ENCODE assay signal across 8 cellular contexts in the genomic region with DNA sequence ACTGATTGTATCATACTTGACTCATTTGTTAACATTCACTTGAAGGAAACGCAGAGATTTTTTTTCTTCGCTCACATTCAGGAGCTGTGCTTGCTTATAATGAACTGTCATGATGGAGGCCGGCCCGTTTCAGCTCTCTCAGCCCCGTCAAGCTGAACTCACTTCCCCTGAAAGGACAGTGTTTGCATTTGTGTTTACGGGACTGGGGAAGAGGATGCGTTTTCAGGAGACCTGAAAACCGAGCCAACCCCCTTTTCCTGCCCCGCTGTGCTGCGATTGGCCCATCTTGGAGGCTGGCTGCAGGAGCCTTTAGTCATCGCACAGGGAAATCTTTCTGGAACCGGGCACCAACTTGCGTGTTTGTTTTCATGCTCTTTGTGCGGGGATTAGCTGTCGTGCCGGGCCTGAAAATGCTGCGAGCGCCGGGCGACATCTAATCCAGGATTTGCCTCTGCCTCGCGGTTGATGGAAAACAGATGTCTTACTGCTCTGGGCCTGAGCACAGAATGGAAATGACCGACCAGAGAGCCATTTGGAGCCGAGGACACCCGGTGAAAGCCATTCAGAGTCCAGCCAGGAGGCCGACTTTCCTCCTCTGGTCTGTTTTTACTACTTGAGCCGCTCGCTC. TPM values are rescaled to one million over a fixed set of nuclear protein-coding genes. Genes with fewer than 3 reads are reported as not detected.
DNase-seq lines count a peak whose midpoint lies in the region; ATAC-seq, FAIRE-seq and TF ChIP-seq lines count a peak whose summit lies in the region.

No MANE protein-coding gene starts in this region.

- intact Hi-C loops in K562 (cut with micrococcal nuclease) (no loop called here), prostate gland (cut with DNase I) (loop anchor here (10.0 kb wide), 1 partner anchor 243 kb away; a partner anchor contains a TSS)

- no peak for TF ChIP-seq EP300 in K562 (IDR thresholded peaks at IDR 0.05; ENCODE audit: low read length)

- CTCF ChIA-PET in K562 (lab: Yijun Ruan, JAX; ENCODE audit: low intra/inter-chr PET ratio), result no interaction called here

- BruUV-seq in K562 (replicated peaks; lab: Mats Ljungman, UMichigan), result no TSS peak

- POLR2A ChIA-PET in K562 (lab: Yijun Ruan, JAX), result interaction anchor here (0.7 to 1.2 kb wide), 2 partner anchors 10 to 27 kb away, joined by 3 read pairs; no protein-coding TSS in a partner anchor

- in situ Hi-C loops in GM13977 (cut with MboI; ENCODE audit: low pct_unique_long_range_greater_than_20kb, low sequenced_read_pairs, unreplicated experiment) (no loop called here), K562 (cut with MboI) (no loop called here)

- ATAC-seq in HG03095 (IDR thresholded peaks at IDR 0.05; ENCODE audit: unreplicated experiment) (peak; percentile 27), K562 (no peak), GM21526 (IDR thresholded peaks at IDR 0.05; ENCODE audit: low FRiP score, unreplicated experiment) (no peak)

- peaks cover 8% of the 10 kb centered on the region for H3K79me2 ChIP-seq in ACC112 (ENCODE audit: control insufficient read depth, insufficient read depth, low read length, unreplicated experiment)
- H3K79me2 ChIP-seq in K562 (ENCODE audit: control insufficient read depth, insufficient read depth, low read length), result no peaks in the 10 kb centered on the region

- no peak overlapping the region for H3K9ac ChIP-seq in K562 (ENCODE audit: insufficient read depth in 1 of 2, low read depth in 2 of 2, low read length in 2 of 2)

- H3K4me2 ChIP-seq in K562 (ENCODE audit: insufficient read depth, low read length), result no peak overlapping the region

- H3K27ac ChIP-seq in ACC112 (ENCODE audit: low read depth, low read length) (peak overlapping the region; percentile 41), K562 (ENCODE audit: extremely low read depth, low read depth, low read length) (no peak overlapping the region), prostate gland (peak overlapping the region; percentile 87 to 89)

- TF ChIP-seq RAD21 in K562 (CRISPR knock-in tag; conservative IDR thresholded peaks at IDR 0.05 in 1 of 2, IDR thresholded peaks at IDR 0.05 in 1 of 2), result no peak

- no peaks in the 10 kb centered on the region for H4K20me1 ChIP-seq in K562 (replicated peaks; ENCODE audit: control insufficient read depth, insufficient read depth, low read length)

- H3K4me3 ChIP-seq in ACC112 (ENCODE audit: low read depth, low read length), result peak overlapping the region; percentile 77
- H3K4me3 ChIP-seq in K562, result no peak overlapping the region
- H3K4me3 ChIP-seq in prostate gland, result peak overlapping the region; percentile 52 to 59

- no peak for TF ChIP-seq POLR2A in K562 (conservative IDR thresholded peaks at IDR 0.05)
- peak; percentile 61 for TF ChIP-seq POLR2A in prostate gland (IDR thresholded peaks at IDR 0.05)

- H3K9me1 ChIP-seq in K562 (ENCODE audit: control insufficient read depth, insufficient read depth, low read length), result no peaks in the 10 kb centered on the region

- WGBS in K562 (ENCODE audit: insufficient coverage, low coverage, missing lambda C conversion rate), result 8% methylated on average over 28 of the region's 28 CpGs
- WGBS in prostate gland, result 4% methylated on average over 28 of the region's 28 CpGs

- FAIRE-seq in K562 (lab: Jason Lieb, UNC), result no peak

- H3K4me1 ChIP-seq in ACC112 (ENCODE audit: control insufficient read depth, insufficient read depth, low read length, unreplicated experiment) (peaks cover 12% of the 10 kb centered on the region), K562 (replicated peaks in 1 of 2; ENCODE audit: control insufficient read depth in 2 of 2, insufficient read depth in 2 of 2, low read length in 2 of 2) (peaks cover 0 to 10% of the 10 kb centered on the region in 2 experiments; a peak in 3 of 5 replicates), prostate gland (replicated peaks) (no peaks in the 10 kb centered on the region)

- H3K27me3 ChIP-seq in ACC112 (ENCODE audit: insufficient read depth, low read length) (no peaks in the 10 kb centered on the region), K562 (ENCODE audit: control insufficient read depth in 2 of 2, insufficient read depth in 2 of 2, low read length in 2 of 2) (peaks cover 28 to 29% of the 10 kb centered on the region in 2 experiments), prostate gland (replicated peaks; ENCODE audit: insufficient read depth) (no peaks in the 10 kb centered on the region)

- DNase-seq in GM13977 (ENCODE audit: low spot score) (peak; percentile 33), RKO (ENCODE audit: low spot score) (peak; percentile 93), K562 (ENCODE audit: extremely low read depth in 1 of 4, low spot score in 3 of 4) (no peak), hippocampal formation (lab: John Stamatoyannopoulos, UW) (peak; percentile 55 to 57), prostate gland (ENCODE audit: low spot score) (peak; percentile 70)

- TF ChIP-seq CTCF in GM13977 (IDR thresholded peaks at IDR 0.05; ENCODE audit: extremely low read depth, insufficient read depth, missing control alignments) (no peak), K562 (IDR thresholded peaks at IDR 0.05 in 2 of 3, conservative IDR thresholded peaks at IDR 0.05 in 1 of 3; ENCODE audit: insufficient read depth in 2 of 3, low read depth in 1 of 3, low read length in 3 of 3) (no peak), prostate gland (IDR thresholded peaks at IDR 0.05) (no peak)

- H3K9me3 ChIP-seq in K562 (replicated peaks; ENCODE audit: control insufficient read depth, insufficient read depth, low read depth, low read length) (no peaks in the 10 kb centered on the region), prostate gland (no peaks in the 10 kb centered on the region)

- peaks cover 12% of the 10 kb centered on the region for H3K36me3 ChIP-seq in ACC112 (ENCODE audit: insufficient read depth, low read length)
- H3K36me3 ChIP-seq in K562 (ENCODE audit: control insufficient read depth, insufficient read depth, low read length), result no peaks in the 10 kb centered on the region
- H3K36me3 ChIP-seq in prostate gland, result no peaks in the 10 kb centered on the region

- H2AFZ ChIP-seq in ACC112 (ENCODE audit: low read length, unreplicated experiment) (peak overlapping the region; percentile 54), K562 (ENCODE audit: low read depth, low read length) (0 out of 2 replicates have a peak overlapping the region, but pooled peaks have one; percentile 2)

TF ChIP-seq in K562, 482 proteins besides CTCF, POLR2A, EP300 and RAD21:
- peak; percentile 51; the same call in 1 of the 2 replicates for TF ChIP-seq PHF21A (IDR thresholded peaks at IDR 0.05; ENCODE audit: borderline replicate concordance, low read depth)
- TF ChIP-seq PHF8 (IDR thresholded peaks at IDR 0.05; ENCODE audit: borderline replicate concordance, low read length), result no peak
- TF ChIP-seq RCOR1 (IDR thresholded peaks at IDR 0.05; ENCODE audit: borderline replicate concordance in 1 of 2, low read depth in 2 of 2, low read length in 2 of 2), result peak in 1 of 2 experiments; percentile 40; a peak in 1 of 4 replicates
- TF ChIP-seq, protein P1, sequence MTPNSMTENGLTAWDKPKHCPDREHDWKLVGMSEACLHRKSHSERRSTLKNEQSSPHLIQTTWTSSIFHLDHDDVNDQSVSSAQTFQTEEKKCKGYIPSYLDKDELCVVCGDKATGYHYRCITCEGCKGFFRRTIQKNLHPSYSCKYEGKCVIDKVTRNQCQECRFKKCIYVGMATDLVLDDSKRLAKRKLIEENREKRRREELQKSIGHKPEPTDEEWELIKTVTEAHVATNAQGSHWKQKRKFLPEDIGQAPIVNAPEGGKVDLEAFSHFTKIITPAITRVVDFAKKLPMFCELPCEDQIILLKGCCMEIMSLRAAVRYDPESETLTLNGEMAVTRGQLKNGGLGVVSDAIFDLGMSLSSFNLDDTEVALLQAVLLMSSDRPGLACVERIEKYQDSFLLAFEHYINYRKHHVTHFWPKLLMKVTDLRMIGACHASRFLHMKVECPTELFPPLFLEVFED (CRISPR knock-in tag; conservative IDR thresholded peaks at IDR 0.05), result no peak
- peak; percentile 51 for TF ChIP-seq FOSL1 (tag; conservative IDR thresholded peaks at IDR 0.05)
- no peak for TF ChIP-seq ZNF766 (CRISPR knock-in tag; conservative IDR thresholded peaks at IDR 0.05)
TF ChIP-seq in K562: peak in this region for 3.

RNA-seq across cellular contexts. Expression of a gene that starts 18.0 kb away (rescaled TPM):
- 0.56 TPM in 2 replicates for total RNA-seq in K562 (2011; cell fraction: chromatin; rRNA removed; ENCODE audit: low replicate concordance)
- 0.50 and 0.66 TPM in 2 replicates for total RNA-seq in K562 (2011; cell fraction: nucleolus; rRNA removed)
- total RNA-seq in K562 (2011; cell fraction: nucleoplasm; rRNA removed), result 0.69 TPM in 1 of 2 replicates, not detected in the other
- total RNA-seq in K562 (2014; rRNA removed) (0.12 and 0.41 TPM in 2 replicates), K562 (2014; rRNA removed; fragmentation: Illumina TruSeq; extraction: Trizol) (0.10 and 0.18 TPM in 2 replicates), K562 (2015; rRNA removed; fragmentation: Illumina TruSeq; extraction: Trizol) (0.04 TPM in 2 replicates), K562 (2021) (0.09 and 0.16 TPM in 2 replicates), prostate gland (10 to 100 TPM; 54.5 to 70.4 TPM)
- polyA plus RNA-seq in K562 (2011; rRNA removed) (0.11 and 0.17 TPM in 2 replicates), K562 (2014; fragmentation: Illumina TruSeq; extraction: Trizol) (0.03 and 0.27 TPM in 2 replicates), K562 (2014; fragmentation: Nextera tagmentation; extraction: Ambion mirVana) (under 1 TPM; 0.01 TPM), K562 (2014; rRNA removed) (1.0 TPM in 1 of 2 replicates, not detected in the other)
- 0.03 and 0.25 TPM in 2 replicates for polyA plus RNA-seq in K562 (2011; cell fraction: cytosol; rRNA removed)
- 0.39 and 0.46 TPM in 2 replicates for polyA plus RNA-seq in K562 (2011; cell fraction: nucleus; rRNA removed)
- 0.14 and 0.53 TPM in 2 replicates for polyA plus RNA-seq in K562 (2012)
- 0.21 and 0.46 TPM in 2 replicates for polyA minus RNA-seq in K562 (2011; rRNA and poly(A)+ RNA removed)
- polyA minus RNA-seq in K562 (2011; cell fraction: cytosol; rRNA and poly(A)+ RNA removed), result not detected in 2 replicates
- 0.13 and 0.33 TPM in 2 replicates for polyA minus RNA-seq in K562 (2011; cell fraction: nucleus; rRNA and poly(A)+ RNA removed)

Comparison
In these comparisons a context has a peak if more than half of its experiments do, and no peak if none do; other contexts are left out.
1. DNase-seq: peak in GM13977 (single experiment), RKO (single experiment), hippocampal formation (2 of 2) and prostate gland (single experiment); none in K562 (0 of 4).
2. RNA of a gene that starts 18.0 kb away (total RNA-seq): 54.5 to 70.4 TPM in prostate gland; 0.04 to 0.69 TPM in K562; every median in the first group is over 10 times any median in the second.